12 cellular contexts compared by ENCODE assay signal in the genomic region with DNA sequence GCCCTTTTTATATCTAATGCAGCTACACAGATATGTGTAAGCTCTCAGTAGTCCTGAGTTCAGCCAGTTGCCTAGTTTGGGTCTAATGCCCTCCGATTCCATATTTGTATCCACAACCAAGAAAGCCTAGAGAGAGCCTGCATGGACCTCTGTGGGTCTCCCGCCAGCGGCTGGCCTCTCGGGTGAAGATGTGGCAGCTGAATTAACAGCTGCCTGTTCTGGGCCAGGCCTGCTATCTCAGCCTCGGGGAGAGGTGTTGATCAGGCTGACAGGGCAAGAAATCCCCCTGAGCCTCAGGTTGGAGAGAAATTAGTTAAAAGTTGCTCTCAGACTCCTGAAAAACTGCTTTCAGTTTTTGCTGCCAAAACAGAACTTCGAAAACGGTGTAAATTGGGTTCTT. TPM values are rescaled to one million over a fixed set of nuclear protein-coding genes. Genes with fewer than 3 reads are reported as not detected.
DNase-seq lines count a peak whose midpoint lies in the region; ATAC-seq, FAIRE-seq and TF ChIP-seq lines count a peak whose summit lies in the region.
"Had no signal": no experiment of that assay in that cellular context is flagged by ENCODE, and none has a peak within 500 bp of the region (broad histone marks: within the 10 kb centered on the region; RNA-seq: fewer than 3 reads in every experiment).

No MANE protein-coding gene starts in this region.

- no peaks in the 10 kb centered on the region for H3K36me3 ChIP-seq in bronchial epithelial cell (ENCODE audit: control insufficient read depth, insufficient read depth, low read length)

- H3K4me3 ChIP-seq in AG04450 (ENCODE audit: low read depth, low read length) (no peak overlapping the region; the same call in 1 of the 2 replicates), bronchial epithelial cell (ENCODE audit: low read depth, low read length) (peak overlapping the region; percentile 26)

- H3K27ac ChIP-seq in AG04450 (ENCODE audit: low read depth, low read length) = peak overlapping the region; percentile 88

- DNase-seq in AG04450 (ENCODE audit: low read depth, low spot score) (no peak), bronchial epithelial cell (ENCODE audit: low read depth) (no peak), myocyte (ENCODE audit: low read depth) (peak; percentile 71), NCI-H2171 treated with DMSO at 0.1 percent for 48 hours (lab: John Stamatoyannopoulos, UW) (no peak), HEK293T (ENCODE audit: extremely low spot score) (no peak)
- DNase-seq: activated naive CD8-positive, alpha-beta T cell treated with anti-CD3 and anti-CD28 coated beads for 36 hours; erythroblast; NCI-H2029; stimulated activated CD8-positive, alpha-beta memory T cell treated with anti-CD3 and anti-CD28 coated beads, Interleukin-4, amount 100 ng/mL, for 48 hours had no signal

- H3K27me3 ChIP-seq in AG04450 (ENCODE audit: control insufficient read depth, insufficient read depth, low read length) = no peaks in the 10 kb centered on the region
- H3K27me3 ChIP-seq in bronchial epithelial cell (ENCODE audit: control insufficient read depth, insufficient read depth, low read length) = no peaks in the 10 kb centered on the region

- CTCF ChIA-PET in AG04450 (lab: Charles Lee) (interaction anchor here (1.0 to 2.0 kb wide), 3 partner anchors 17 to 48 kb away, joined by 4 to 7 read pairs (median 7); no protein-coding TSS in a partner anchor), HEK293T (lab: Yijun Ruan, JAX) (no interaction called here)

- H3K9me3 ChIP-seq in AG04450 (ENCODE audit: control insufficient read depth, insufficient read depth, low read length) = no peaks in the 10 kb centered on the region

- FAIRE-seq in bronchial epithelial cell (lab: Jason Lieb, UNC) = no peak

- ATAC-seq in HG02610 (IDR thresholded peaks at IDR 0.05; ENCODE audit: unreplicated experiment) (peak; percentile 72), HG03442 (IDR thresholded peaks at IDR 0.05; ENCODE audit: unreplicated experiment) (no peak), GM21619 (IDR thresholded peaks at IDR 0.05; ENCODE audit: unreplicated experiment) (no peak)

- no peak for TF ChIP-seq CTCF in AG04450 (IDR thresholded peaks at IDR 0.05; ENCODE audit: low read depth, low read length)
- no peak for TF ChIP-seq CTCF in bronchial epithelial cell (IDR thresholded peaks at IDR 0.05; ENCODE audit: insufficient read depth, low read length, severe bottlenecking)

- POLR2A ChIA-PET in AG04450 (lab: Yijun Ruan, JAX) (interaction anchor here (1.1 to 2.0 kb wide), 3 partner anchors 17 to 25 kb away, joined by 5 to 21 read pairs (median 8); partner anchors contain the start of gene PTK7), HEK293T (lab: Yijun Ruan, JAX) (interaction anchor here (0.6 to 1.8 kb wide), 5 partner anchors 19 to 167 kb away, joined by 3 to 6 read pairs (median 5); partner anchors contain the start of genes CNPY3, CUL7 and PTK7)

TF ChIP-seq in HEK293T, 16 proteins besides CTCF, POLR2A, EP300 and RAD21:
- TF ChIP-seq CTBP1 (IDR thresholded peaks at IDR 0.05; ENCODE audit: borderline replicate concordance) (no peak), HDGF (IDR thresholded peaks at IDR 0.05; ENCODE audit: borderline replicate concordance) (no peak), TARDBP (IDR thresholded peaks at IDR 0.05) (no peak), ZNF384 (IDR thresholded peaks at IDR 0.05) (no peak), SUZ12 (IDR thresholded peaks at IDR 0.05) (no peak), FOXA1 (IDR thresholded peaks at IDR 0.05) (no peak), NFRKB (IDR thresholded peaks at IDR 0.05) (no peak), LEF1 (IDR thresholded peaks at IDR 0.05; ENCODE audit: borderline replicate concordance) (no peak), SP1 (IDR thresholded peaks at IDR 0.05) (no peak), FOXM1 (IDR thresholded peaks at IDR 0.05; ENCODE audit: borderline replicate concordance) (no peak), FOXK2 (IDR thresholded peaks at IDR 0.05) (no peak), ELF4 (IDR thresholded peaks at IDR 0.05) (no peak), BHLHE40 (IDR thresholded peaks at IDR 0.05; ENCODE audit: borderline replicate concordance) (no peak), PKNOX1 (IDR thresholded peaks at IDR 0.05) (no peak), ARNT (IDR thresholded peaks at IDR 0.05) (no peak), L3MBTL2 (conservative IDR thresholded peaks at IDR 0.05) (no peak)
TF ChIP-seq in HEK293T: peak in this region for 0.

RNA-seq across cellular contexts. Expression of gene PTK7, which starts 19.8 kb away (rescaled TPM):
- polyA plus RNA-seq in AG04450 (2011; rRNA removed) = 146 and 179 TPM in 2 replicates
- 230 and 312 TPM in 2 replicates for polyA minus RNA-seq in AG04450 (2011; rRNA and poly(A)+ RNA removed)
- 53.2 and 69.5 TPM in 2 replicates for total RNA-seq in bronchial epithelial cell
- total RNA-seq in myocyte = 38.9 and 47.5 TPM in 2 replicates
- 250 TPM for polyA plus RNA-seq in myocyte (2012)

RNA-seq across cellular contexts. Expression of gene KLC4, which starts 36.5 kb away (rescaled TPM):
- 9.1 and 10.2 TPM in 2 replicates for polyA plus RNA-seq in AG04450 (2011; rRNA removed)
- polyA minus RNA-seq in AG04450 (2011; rRNA and poly(A)+ RNA removed) = 10.4 and 14.7 TPM in 2 replicates
- total RNA-seq in bronchial epithelial cell = 10.4 and 14.5 TPM in 2 replicates
- total RNA-seq in myocyte = 21.0 and 23.6 TPM in 2 replicates
- polyA plus RNA-seq in myocyte (2012) = 31.8 TPM

RNA-seq across cellular contexts. Expression of gene MRPL2, which starts 36.7 kb away (rescaled TPM):
- 19.3 and 19.4 TPM in 2 replicates for polyA plus RNA-seq in AG04450 (2011; rRNA removed)
- polyA minus RNA-seq in AG04450 (2011; rRNA and poly(A)+ RNA removed) = 19.3 and 23.8 TPM in 2 replicates
- 32.8 and 50.3 TPM in 2 replicates for total RNA-seq in bronchial epithelial cell
- 17.6 and 27.3 TPM in 2 replicates for total RNA-seq in myocyte
- polyA plus RNA-seq in myocyte (2012) = 65.5 TPM

RNA-seq across cellular contexts. Expression of gene CUL7, which starts 42.3 kb away (rescaled TPM):
- polyA plus RNA-seq in AG04450 (2011; rRNA removed) = 37.5 and 44.8 TPM in 2 replicates
- 71.2 and 104 TPM in 2 replicates for polyA minus RNA-seq in AG04450 (2011; rRNA and poly(A)+ RNA removed)
- total RNA-seq in bronchial epithelial cell (16.9 and 20.5 TPM in 2 replicates), myocyte (54.1 and 58.1 TPM in 2 replicates)
- 44.2 TPM for polyA plus RNA-seq in myocyte (2012)
